1 cellular context compared by ENCODE assay signal in genomic region chr12:106224392-106224706, GRCh38.
TF ChIP-seq lines count a peak whose summit lies in the region.

No MANE protein-coding gene starts in this region.

TF ChIP-seq in SK-N-SH, 30 proteins besides CTCF, POLR2A, EP300 and RAD21 (continued from another document):
- TF ChIP-seq USF2 (IDR thresholded peaks at IDR 0.05; ENCODE audit: borderline replicate concordance, low read depth, low read length) = no peak
- TF ChIP-seq EZH2phosphoT487 (IDR thresholded peaks at IDR 0.05; ENCODE audit: borderline replicate concordance, low read depth) = no peak
- no peak for TF ChIP-seq RCOR1 (IDR thresholded peaks at IDR 0.05; ENCODE audit: low read length)
- TF ChIP-seq, protein P1, sequence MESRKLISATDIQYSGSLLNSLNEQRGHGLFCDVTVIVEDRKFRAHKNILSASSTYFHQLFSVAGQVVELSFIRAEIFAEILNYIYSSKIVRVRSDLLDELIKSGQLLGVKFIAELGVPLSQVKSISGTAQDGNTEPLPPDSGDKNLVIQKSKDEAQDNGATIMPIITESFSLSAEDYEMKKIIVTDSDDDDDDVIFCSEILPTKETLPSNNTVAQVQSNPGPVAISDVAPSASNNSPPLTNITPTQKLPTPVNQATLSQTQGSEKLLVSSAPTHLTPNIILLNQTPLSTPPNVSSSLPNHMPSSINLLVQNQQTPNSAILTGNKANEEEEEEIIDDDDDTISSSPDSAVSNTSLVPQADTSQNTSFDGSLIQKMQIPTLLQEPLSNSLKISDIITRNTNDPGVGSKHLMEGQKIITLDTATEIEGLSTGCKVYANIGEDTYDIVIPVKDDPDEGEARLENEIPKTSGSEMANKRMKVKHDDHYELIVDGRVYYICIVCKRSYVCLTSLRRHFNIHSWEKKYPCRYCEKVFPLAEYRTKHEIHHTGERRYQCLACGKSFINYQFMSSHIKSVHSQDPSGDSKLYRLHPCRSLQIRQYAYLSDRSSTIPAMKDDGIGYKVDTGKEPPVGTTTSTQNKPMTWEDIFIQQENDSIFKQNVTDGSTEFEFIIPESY (IDR thresholded peaks at IDR 0.05; ENCODE audit: borderline replicate concordance, low read depth) = no peak
- no peak for TF ChIP-seq TEAD4 (IDR thresholded peaks at IDR 0.05; ENCODE audit: borderline replicate concordance, insufficient read depth)
- no peak for TF ChIP-seq FOXM1 (IDR thresholded peaks at IDR 0.05; ENCODE audit: low read depth)
- no peak for TF ChIP-seq MEF2A (IDR thresholded peaks at IDR 0.05; ENCODE audit: borderline replicate concordance, low read depth)
- no peak for TF ChIP-seq JUND (IDR thresholded peaks at IDR 0.05)
- no peak for TF ChIP-seq RXRA (IDR thresholded peaks at IDR 0.05; ENCODE audit: borderline replicate concordance, low read depth)
